Comparison of ENCODE assay signal across 1 cellular context in genomic region chr5:142306077-142306502, GRCh38.
TF ChIP-seq lines count a peak whose summit lies in the region.

No MANE protein-coding gene starts in this region.

TF ChIP-seq in HepG2, 621 proteins besides CTCF, POLR2A, EP300 and RAD21 (continued from another document and continues in another):
- TF ChIP-seq ZGPAT (CRISPR knock-in tag; IDR thresholded peaks at IDR 0.05) (0 out of 2 replicates have a peak, but pooled peaks have one; percentile 15), HMGXB4 (CRISPR knock-in tag; IDR thresholded peaks at IDR 0.05; ENCODE audit: borderline replicate concordance in 1 of 2, low read depth in 1 of 2) (no peak), ZNF256 (CRISPR knock-in tag; conservative IDR thresholded peaks at IDR 0.05) (no peak), ZNF44 (CRISPR knock-in tag; IDR thresholded peaks at IDR 0.05) (no peak), ATF3 (CRISPR knock-in tag; IDR thresholded peaks at IDR 0.05) (no peak), ZNF331 (CRISPR knock-in tag; IDR thresholded peaks at IDR 0.05) (no peak), ZNF12 (CRISPR knock-in tag; IDR thresholded peaks at IDR 0.05) (no peak), ZNF343 (CRISPR knock-in tag; IDR thresholded peaks at IDR 0.05) (no peak), ZNF33B (CRISPR knock-in tag; IDR thresholded peaks at IDR 0.05) (no peak), THAP9 (CRISPR knock-in tag; IDR thresholded peaks at IDR 0.05; ENCODE audit: borderline replicate concordance) (no peak), AFF4 (CRISPR knock-in tag; IDR thresholded peaks at IDR 0.05) (no peak), FOXP4 (CRISPR knock-in tag; IDR thresholded peaks at IDR 0.05) (peak; percentile 16; the same call in 1 of the 2 replicates), ZNF282 (IDR thresholded peaks at IDR 0.05; ENCODE audit: partially characterized antibody) (no peak), ZNF292 (CRISPR knock-in tag; IDR thresholded peaks at IDR 0.05; ENCODE audit: borderline replicate concordance, low read depth) (0 out of 2 replicates have a peak, but pooled peaks have one; percentile 40), ZNF235 (CRISPR knock-in tag; IDR thresholded peaks at IDR 0.05; ENCODE audit: borderline replicate concordance) (no peak), FOXP1 (IDR thresholded peaks at IDR 0.05) (no peak), FOXP1 (CRISPR knock-in tag; IDR thresholded peaks at IDR 0.05) (peak; percentile 5; the same call in 1 of the 2 replicates), FOXO1 (CRISPR knock-in tag; IDR thresholded peaks at IDR 0.05) (no peak), ZNF788 (CRISPR knock-in tag; IDR thresholded peaks at IDR 0.05; ENCODE audit: borderline replicate concordance) (0 out of 2 replicates have a peak, but pooled peaks have one; percentile 29), TCF12 (IDR thresholded peaks at IDR 0.05) (no peak), TCF12 (CRISPR knock-in tag; IDR thresholded peaks at IDR 0.05) (no peak), SNAPC2 (CRISPR knock-in tag; IDR thresholded peaks at IDR 0.05) (no peak), HNRNPL (IDR thresholded peaks at IDR 0.05; ENCODE audit: low read depth, low read length) (no peak), ZNF337 (CRISPR knock-in tag; IDR thresholded peaks at IDR 0.05; ENCODE audit: borderline replicate concordance, low read depth) (no peak), CREB3 (CRISPR knock-in tag; IDR thresholded peaks at IDR 0.05) (no peak), HINFP (CRISPR knock-in tag; IDR thresholded peaks at IDR 0.05; ENCODE audit: low read depth) (no peak), ZNF780A (CRISPR knock-in tag; IDR thresholded peaks at IDR 0.05) (no peak), ZNF446 (CRISPR knock-in tag; IDR thresholded peaks at IDR 0.05) (no peak), ZNF883 (CRISPR knock-in tag; IDR thresholded peaks at IDR 0.05; ENCODE audit: not compliant biosample characterization) (no peak), ZNF251 (CRISPR knock-in tag; IDR thresholded peaks at IDR 0.05) (no peak), CC2D1A (CRISPR knock-in tag; IDR thresholded peaks at IDR 0.05) (no peak), ZNF33A (CRISPR knock-in tag; IDR thresholded peaks at IDR 0.05; ENCODE audit: borderline replicate concordance) (no peak), SRY (CRISPR knock-in tag; IDR thresholded peaks at IDR 0.05) (no peak), KMT2A (CRISPR knock-in tag; IDR thresholded peaks at IDR 0.05) (no peak), SKIL (CRISPR knock-in tag; IDR thresholded peaks at IDR 0.05; ENCODE audit: borderline replicate concordance) (no peak), GRHL1 (CRISPR knock-in tag; conservative IDR thresholded peaks at IDR 0.05) (no peak), ZNF281 (CRISPR knock-in tag; IDR thresholded peaks at IDR 0.05; ENCODE audit: borderline replicate concordance) (no peak), ZNF546 (CRISPR knock-in tag; conservative IDR thresholded peaks at IDR 0.05) (no peak)
